16 cellular contexts compared by ENCODE assay signal in genomic region chr5:165296401-165297130, GRCh38.
DNase-seq lines count a peak whose midpoint lies in the region; ATAC-seq and TF ChIP-seq lines count a peak whose summit lies in the region.
"Had no signal": no experiment of that assay in that cellular context is flagged by ENCODE, and none has a peak within 500 bp of the region (broad histone marks: within the 10 kb centered on the region; RNA-seq: fewer than 3 reads in every experiment).

No MANE protein-coding gene starts in this region.

- H3K4me3 ChIP-seq in NB4 (ENCODE audit: low read depth, low read length) (no peak overlapping the region), brain microvascular endothelial cell (ENCODE audit: low read depth, low read length) (no peak overlapping the region)
- H3K4me3 ChIP-seq: BLaER1, HAP-1 had no signal

- peaks cover 10% of the 10 kb centered on the region for H3K9me3 Mint-ChIP-seq in type B pancreatic cell
- peaks cover 3% of the 10 kb centered on the region for H3K9me3 Mint-ChIP-seq in activated naive CD4-positive, alpha-beta T cell treated with anti-CD3 and anti-CD28 coated beads, Interleukin-2, amount 10 ng/mL, durations not matched to agents 7 days and 5 days

- H3K4me1 Mint-ChIP-seq in type B pancreatic cell (ENCODE audit: unreplicated experiment): peaks cover 4% of the 10 kb centered on the region
- H3K4me1 Mint-ChIP-seq in activated naive CD4-positive, alpha-beta T cell treated with anti-CD3 and anti-CD28 coated beads, Interleukin-2, amount 10 ng/mL, durations not matched to agents 7 days and 5 days: no peaks in the 10 kb centered on the region
- H3K4me1 Mint-ChIP-seq: CD8-positive, alpha-beta memory T cell had no signal

- no peaks in the 10 kb centered on the region for H3K4me1 ChIP-seq in foreskin keratinocyte
- H3K4me1 ChIP-seq: BLaER1, Caco-2, HAP-1 had no signal

- in situ Hi-C loops in brain microvascular endothelial cell (cut with HindIII; ENCODE audit: low pct_ligation_motif_present, low sequenced_read_pairs): no loop called here

- H3K27ac ChIP-seq in foreskin keratinocyte (no peak overlapping the region), brain microvascular endothelial cell (no peak overlapping the region)
- H3K27ac ChIP-seq: 22Rv1, BLaER1 had no signal

- ATAC-seq in foreskin keratinocyte: no peak
- ATAC-seq: HepG2 had no signal

- CTCF ChIA-PET in activated naive CD4-positive, alpha-beta T cell treated with anti-CD3 and anti-CD28 coated beads, Interleukin-2, amount 10 ng/mL, durations not matched to agents 7 days and 5 days (lab: Charles Lee): no interaction called here

- no peak for TF ChIP-seq POLR2A in NB4 (IDR thresholded peaks at IDR 0.05; ENCODE audit: extremely low read depth, insufficient read length)

- peak overlapping the region; percentile 9 for H3K27ac Mint-ChIP-seq in type B pancreatic cell
- H3K27ac Mint-ChIP-seq in activated naive CD4-positive, alpha-beta T cell treated with anti-CD3 and anti-CD28 coated beads, Interleukin-2, amount 10 ng/mL, durations not matched to agents 7 days and 5 days: no peak overlapping the region
- H3K27ac Mint-ChIP-seq: CD8-positive, alpha-beta memory T cell had no signal

- TF ChIP-seq CTCF in NB4 (IDR thresholded peaks at IDR 0.05; ENCODE audit: low read depth, low read length) (no peak), foreskin keratinocyte (conservative IDR thresholded peaks at IDR 0.05) (no peak), type B pancreatic cell (conservative IDR thresholded peaks at IDR 0.05) (no peak), brain microvascular endothelial cell (IDR thresholded peaks at IDR 0.05; ENCODE audit: low read depth, low read length, missing control alignments) (no peak)

- no peaks in the 10 kb centered on the region for H3K27me3 Mint-ChIP-seq in type B pancreatic cell
- no peaks in the 10 kb centered on the region for H3K27me3 Mint-ChIP-seq in activated naive CD4-positive, alpha-beta T cell treated with anti-CD3 and anti-CD28 coated beads, Interleukin-2, amount 10 ng/mL, durations not matched to agents 7 days and 5 days

- DNase-seq in NOMO-1 treated with DMSO at 0.1 percent for 48 hours (lab: John Stamatoyannopoulos, UW; ENCODE audit: unreplicated experiment) (peak; percentile 35), NOMO-1 treated with dmso at 0.1 percent for 144 hours (lab: John Stamatoyannopoulos, UW; ENCODE audit: unreplicated experiment) (no peak), NB4 (ENCODE audit: low read depth) (peak; percentile 4), foreskin keratinocyte (peak; percentile 11 to 40), type B pancreatic cell (ENCODE audit: extremely low spot score, unreplicated experiment) (no peak), NCI-H446 treated with DMSO at 0.1 percent for 48 hours (lab: John Stamatoyannopoulos, UW) (no peak), brain microvascular endothelial cell (no peak)
- DNase-seq in activated naive CD4-positive, alpha-beta T cell treated with anti-CD3 and anti-CD28 coated beads, Interleukin-2, amount 10 ng/mL, durations not matched to agents 7 days and 5 days: no peak
- DNase-seq: Caco-2; CD8-positive, alpha-beta memory T cell; DND-41; GF-D8 had no signal

- no peaks in the 10 kb centered on the region for H3K36me3 ChIP-seq in brain microvascular endothelial cell (replicated peaks)
- H3K36me3 ChIP-seq: BLaER1, HAP-1 had no signal

- no peak overlapping the region for H3K4me3 Mint-ChIP-seq in type B pancreatic cell
- no peak overlapping the region for H3K4me3 Mint-ChIP-seq in activated naive CD4-positive, alpha-beta T cell treated with anti-CD3 and anti-CD28 coated beads, Interleukin-2, amount 10 ng/mL, durations not matched to agents 7 days and 5 days
- H3K4me3 Mint-ChIP-seq: CD8-positive, alpha-beta memory T cell had no signal

- no peaks in the 10 kb centered on the region for H3K27me3 ChIP-seq in foreskin keratinocyte
- H3K27me3 ChIP-seq in brain microvascular endothelial cell (replicated peaks): no peaks in the 10 kb centered on the region
- H3K27me3 ChIP-seq: BLaER1 had no signal

- no peaks in the 10 kb centered on the region for H3K36me3 Mint-ChIP-seq in type B pancreatic cell
- H3K36me3 Mint-ChIP-seq in activated naive CD4-positive, alpha-beta T cell treated with anti-CD3 and anti-CD28 coated beads, Interleukin-2, amount 10 ng/mL, durations not matched to agents 7 days and 5 days: no peaks in the 10 kb centered on the region
- H3K36me3 Mint-ChIP-seq: CD8-positive, alpha-beta memory T cell had no signal

Comparison
In these comparisons a context has a peak if more than half of its experiments do, and no peak if none do; other contexts are left out.
1. DNase-seq: peak in NOMO-1 treated with DMSO at 0.1 percent for 48 hours (single experiment), NB4 (single experiment) and foreskin keratinocyte (2 of 2); none in NOMO-1 treated with dmso at 0.1 percent for 144 hours (single experiment), type B pancreatic cell (single experiment), NCI-H446 treated with DMSO at 0.1 percent for 48 hours (single experiment), activated naive CD4-positive, alpha-beta T cell treated with anti-CD3 and anti-CD28 coated beads, Interleukin-2, amount 10 ng/mL, durations not matched to agents 7 days and 5 days (single experiment) and brain microvascular endothelial cell (single experiment).